In genomic region chr1:235326719-235327558, GRCh38 we compare ENCODE assay signal across 8 cellular contexts. TPM values are rescaled to one million over a fixed set of nuclear protein-coding genes. Genes with fewer than 3 reads are reported as not detected.
A peak's percentile ranks its signal among the peaks of the same experiment; 100 is the strongest.
DNase-seq lines count a peak whose midpoint lies in the region; ATAC-seq and TF ChIP-seq lines count a peak whose summit lies in the region.

No MANE protein-coding gene starts in this region.

- H3K4me1 ChIP-seq in GM23338 (ENCODE audit: insufficient read depth): peaks cover 20% of the 10 kb centered on the region

- peak overlapping the region; percentile 95 to 98 (median 97) for H3K27ac Mint-ChIP-seq in CD14-positive monocyte
- peak overlapping the region; percentile 96 for H3K27ac Mint-ChIP-seq in GM23338

- H3K4me1 Mint-ChIP-seq in CD14-positive monocyte: peaks cover 25% of the 10 kb centered on the region
- peaks cover 19% of the 10 kb centered on the region for H3K4me1 Mint-ChIP-seq in GM23338

- peak overlapping the region; percentile 78 for H3K4me2 ChIP-seq in GM23338

- no peaks in the 10 kb centered on the region for H3K36me3 ChIP-seq in GM23338 (ENCODE audit: insufficient read depth)

- no peak overlapping the region for H2AFZ ChIP-seq in GM23338

- H3K4me3 Mint-ChIP-seq in CD14-positive monocyte (peak overlapping the region; percentile 97 to 99), GM23338 (peak overlapping the region; percentile 98; the same call in 2 of the 3 replicates)

- peak overlapping the region; percentile 80 for H3K4me3 ChIP-seq in GM23338

- intact Hi-C loops in CD14-positive monocyte (cut with micrococcal nuclease): loop anchor here (5.0 to 10.0 kb wide), 5 partner anchors 40 to 202 kb away; partner anchors contain the start of genes B3GALNT2 (in 2 of the 2), RBM34 (in 1 of the 2), TBCE (in 1 of the 2) and TOMM20 (in 1 of the 2)

- peaks cover 13% of the 10 kb centered on the region; the same call in 1 of the 2 replicates for H3F3A ChIP-seq in GM23338 (replicated peaks; ENCODE audit: low read depth)

- DNase-seq in CD14-positive monocyte (ENCODE audit: low spot score): peak; percentile 51
- peak; percentile 69 for DNase-seq in GM23338 (ENCODE audit: low spot score)
- DNase-seq in NOMO-1 treated with DMSO at 0.1 percent for 48 hours (lab: John Stamatoyannopoulos, UW; ENCODE audit: unreplicated experiment): peak; percentile 52
- DNase-seq in activated T-cell treated with anti-CD3 and anti-CD28 coated beads for 4 hours: peak; percentile 50
- DNase-seq in epithelial cell of prostate (ENCODE audit: low read depth, low spot score): no peak
- DNase-seq in myocyte (ENCODE audit: low read depth): peak; percentile 41
- peak; percentile 29 to 54 for DNase-seq in stimulated activated CD8-positive, alpha-beta memory T cell treated with anti-CD3 and anti-CD28 coated beads, Interleukin-7, amount 100 ng/mL, for 4 hours (ENCODE audit: low read depth in 2 of 2)

- TF ChIP-seq CTCF in CD14-positive monocyte (IDR thresholded peaks at IDR 0.05) (no peak), GM23338 (conservative IDR thresholded peaks at IDR 0.05; ENCODE audit: low read depth in 2 of 2) (no peak)

- no peaks in the 10 kb centered on the region for H3K9me2 ChIP-seq in GM23338 (ENCODE audit: insufficient read depth)

- H3K9me3 Mint-ChIP-seq in CD14-positive monocyte (no peaks in the 10 kb centered on the region), GM23338 (no peaks in the 10 kb centered on the region; the same call in 2 of the 3 replicates)

- H3K27me3 Mint-ChIP-seq in CD14-positive monocyte (ENCODE audit: low read depth in 3 of 3) (peaks cover 0 to 2% (median 0%) of the 10 kb centered on the region in 3 donors), GM23338 (ENCODE audit: insufficient read depth, low read depth, poor library complexity) (peaks cover 8% of the 10 kb centered on the region)

- H3K27ac ChIP-seq in GM23338 (ENCODE audit: low read depth) (peak overlapping the region; percentile 87), epithelial cell of prostate (peak overlapping the region; percentile 91)

- H3K79me2 ChIP-seq in GM23338 (replicated peaks; ENCODE audit: insufficient read depth): peaks cover 88% of the 10 kb centered on the region

- H3K36me3 Mint-ChIP-seq in CD14-positive monocyte (peaks cover 8 to 13% of the 10 kb centered on the region in 2 donors), GM23338 (ENCODE audit: low read depth) (peaks cover 22% of the 10 kb centered on the region)

- ATAC-seq in GM23338 (peak; percentile 4), GM21367 (IDR thresholded peaks at IDR 0.05; ENCODE audit: unreplicated experiment) (no peak)

- H4K20me1 ChIP-seq in GM23338 (replicated peaks; ENCODE audit: insufficient read depth): peaks cover 35% of the 10 kb centered on the region

- H3K27me3 ChIP-seq in GM23338 (ENCODE audit: insufficient read depth): no peaks in the 10 kb centered on the region

TF ChIP-seq in GM23338, 12 proteins besides CTCF, POLR2A, EP300 and RAD21:
- no peak for TF ChIP-seq EZH2phosphoT487 (IDR thresholded peaks at IDR 0.05; ENCODE audit: unreplicated experiment)
- peak; percentile 26; the same call in 1 of the 2 replicates for TF ChIP-seq POLR2AphosphoS5 (IDR thresholded peaks at IDR 0.05; ENCODE audit: low read depth)
- peak; percentile 6; the same call in 1 of the 2 replicates for TF ChIP-seq CREB1 (CRISPR knock-in tag; IDR thresholded peaks at IDR 0.05; ENCODE audit: low read depth)

RNA-seq across cellular contexts. Expression of gene ARID4B, which starts 1.0 kb away (rescaled TPM):
- 10 to 100 TPM in 1 of 2 donors, 1 to 10 TPM in 1; 9.3 to 15.4 TPM for polyA plus RNA-seq in CD14-positive monocyte
- total RNA-seq in GM23338 (2014; rRNA removed; shearing (Covaris generic)): 25.1 and 26.2 TPM in 2 replicates
- 45.0 and 59.8 TPM in 2 replicates for polyA plus RNA-seq in GM23338 (2016; fragmentation: Nextera tagmentation; extraction: Ambion mirVana)
- 18.3 and 23.7 TPM in 2 replicates for total RNA-seq in myocyte
- polyA plus RNA-seq in myocyte (2012): 7.7 TPM

RNA-seq across cellular contexts. Expression of gene GGPS1, which starts 1.4 kb away (rescaled TPM):
- 10 to 100 TPM; 45.8 to 53.0 TPM for polyA plus RNA-seq in CD14-positive monocyte
- total RNA-seq in GM23338 (2014; rRNA removed; shearing (Covaris generic)): 33.9 and 37.1 TPM in 2 replicates
- polyA plus RNA-seq in GM23338 (2016; fragmentation: Nextera tagmentation; extraction: Ambion mirVana): 48.0 and 56.8 TPM in 2 replicates
- total RNA-seq in myocyte: 32.7 and 32.9 TPM in 2 replicates
- polyA plus RNA-seq in myocyte (2012): 23.7 TPM

RNA-seq across cellular contexts. Expression of gene TBCE, which starts 40.3 kb away (rescaled TPM):
- 10 to 100 TPM; 15.4 to 19.4 TPM for polyA plus RNA-seq in CD14-positive monocyte
- total RNA-seq in GM23338 (2014; rRNA removed; shearing (Covaris generic)): 42.7 and 45.6 TPM in 2 replicates
- polyA plus RNA-seq in GM23338 (2016; fragmentation: Nextera tagmentation; extraction: Ambion mirVana): 64.8 and 72.4 TPM in 2 replicates
- 15.6 and 17.0 TPM in 2 replicates for total RNA-seq in myocyte
- polyA plus RNA-seq in myocyte (2012): 22.2 TPM
